ENCODE assay signal across 21 cellular contexts in the genomic region with DNA sequence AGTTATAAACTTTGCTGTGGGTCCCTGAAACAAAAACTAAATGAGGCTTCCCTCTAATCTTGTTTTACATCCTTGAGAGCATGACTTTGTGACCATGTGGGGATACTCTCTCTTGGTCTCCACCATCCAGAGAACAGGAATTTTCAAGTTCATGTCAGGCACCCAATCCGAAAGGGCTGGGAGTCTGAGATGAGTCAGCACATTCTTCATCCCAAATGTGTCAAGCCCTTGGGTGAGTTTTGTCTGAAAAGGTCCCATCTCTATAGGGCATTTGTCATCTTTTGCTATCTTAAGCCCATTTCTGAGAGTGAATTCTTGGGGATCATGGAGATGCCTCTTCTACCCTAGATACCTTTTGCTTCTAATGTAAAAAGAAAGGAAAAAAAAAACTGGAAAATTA.
"Had no signal": no experiment of that assay in that cellular context is flagged by ENCODE, and none has a peak within 500 bp of the region (broad histone marks: within the 10 kb centered on the region; RNA-seq: fewer than 3 reads in every experiment).

No MANE protein-coding gene starts in this region.

- H3K4me3 ChIP-seq: ascending aorta, skin epidermis, tibial nerve, uterus had no signal

- DNase-seq: activated CD4-positive, alpha-beta T cell treated with anti-CD3 and anti-CD28 coated beads, Interleukin-2, amount 50 U/mL, for 1 hour; activated CD8-positive, alpha-beta memory T cell treated with anti-CD3 and anti-CD28 coated beads for 24 hours; activated naive CD4-positive, alpha-beta T cell; activated naive CD8-positive, alpha-beta T cell treated with anti-CD3 and anti-CD28 coated beads, Interleukin-2, amount 50 U/mL, for 24 hours; activated T-cell treated with anti-CD3 and anti-CD28 coated beads for 4 hours; effector memory CD4-positive, alpha-beta T cell; naive B cell; posterior cingulate gyrus; stimulated activated CD4-positive, alpha-beta T cell treated with anti-CD3 and anti-CD28 coated beads, Interleukin-15, amount 100 ng/mL, for 24 hours; stimulated activated CD4-positive, alpha-beta T cell treated with anti-CD3 and anti-CD28 coated beads, Interleukin-4, amount 100 ng/mL, for 1 hour; stimulated activated naive B cell treated with anti-CD40 and anti-IgM and Interleukin-4, amounts not matched to agents 10 μg/mL and 1 μg/mL and 100 μg/mL, for 72 hours; substantia nigra; uterus had no signal

- H3K36me3 ChIP-seq: uterus had no signal

- H3K27ac Mint-ChIP-seq: activated naive CD8-positive, alpha-beta T cell treated with anti-CD3 and anti-CD28 coated beads, Interleukin-2, amount 50 U/mL, for 24 hours; stimulated activated naive B cell treated with anti-CD40 and anti-IgM and Interleukin-4, amounts not matched to agents 10 μg/mL and 1 μg/mL and 100 μg/mL, for 72 hours; T-helper 2 cell treated with Interferon-gamma antibody and Interleukin-4, amounts not matched to agents 5 μg/mL and 100 μg/mL, for 36 hours had no signal

- ATAC-seq: activated CD4-positive, CD25-positive, alpha-beta regulatory T cell treated with anti-CD3 and anti-CD28 coated beads, Interleukin-2, amount 50 U/mL, for 24 hours; activated naive CD8-positive, alpha-beta T cell treated with anti-CD3 and anti-CD28 coated beads, Interleukin-2, amount 50 U/mL, for 24 hours; left lobe of liver; stimulated activated naive B cell treated with anti-CD40 and anti-IgM and Interleukin-4, amounts not matched to agents 10 μg/mL and 1 μg/mL and 100 μg/mL, for 72 hours had no signal

- H3K27me3 ChIP-seq: ascending aorta, tibial nerve, uterus had no signal

- H3K9me3 ChIP-seq: ascending aorta had no signal

- H3K9me3 Mint-ChIP-seq: activated naive CD8-positive, alpha-beta T cell treated with anti-CD3 and anti-CD28 coated beads, Interleukin-2, amount 50 U/mL, for 24 hours had no signal

- H3K4me3 Mint-ChIP-seq: activated naive CD8-positive, alpha-beta T cell treated with anti-CD3 and anti-CD28 coated beads, Interleukin-2, amount 50 U/mL, for 24 hours; dendritic cell treated with granulocyte-macrophage colony-stimulating factor and Interleukin-4, amounts not matched to agents 40 ng/mL and 50 ng/mL, for 4 days; stimulated activated naive B cell treated with anti-CD40 and anti-IgM and Interleukin-4, amounts not matched to agents 10 μg/mL and 1 μg/mL and 100 μg/mL, for 72 hours; T-helper 2 cell treated with Interferon-gamma antibody and Interleukin-4, amounts not matched to agents 5 μg/mL and 100 μg/mL, for 36 hours had no signal

- H3K4me1 ChIP-seq: ascending aorta, tibial nerve, uterus had no signal

- H3K27ac ChIP-seq: ascending aorta, epithelial cell of prostate, skin epidermis, tibial nerve, uterus had no signal

- H3K4me1 Mint-ChIP-seq: activated naive CD8-positive, alpha-beta T cell treated with anti-CD3 and anti-CD28 coated beads, Interleukin-2, amount 50 U/mL, for 24 hours had no signal

- H3K27me3 Mint-ChIP-seq: activated naive CD8-positive, alpha-beta T cell treated with anti-CD3 and anti-CD28 coated beads, Interleukin-2, amount 50 U/mL, for 24 hours; dendritic cell treated with granulocyte-macrophage colony-stimulating factor and Interleukin-4, amounts not matched to agents 40 ng/mL and 50 ng/mL, for 4 days; naive B cell; stimulated activated naive B cell treated with anti-CD40 and anti-IgM and Interleukin-4, amounts not matched to agents 10 μg/mL and 1 μg/mL and 100 μg/mL, for 72 hours had no signal
